14 cellular contexts compared by ENCODE assay signal in the genomic region with DNA sequence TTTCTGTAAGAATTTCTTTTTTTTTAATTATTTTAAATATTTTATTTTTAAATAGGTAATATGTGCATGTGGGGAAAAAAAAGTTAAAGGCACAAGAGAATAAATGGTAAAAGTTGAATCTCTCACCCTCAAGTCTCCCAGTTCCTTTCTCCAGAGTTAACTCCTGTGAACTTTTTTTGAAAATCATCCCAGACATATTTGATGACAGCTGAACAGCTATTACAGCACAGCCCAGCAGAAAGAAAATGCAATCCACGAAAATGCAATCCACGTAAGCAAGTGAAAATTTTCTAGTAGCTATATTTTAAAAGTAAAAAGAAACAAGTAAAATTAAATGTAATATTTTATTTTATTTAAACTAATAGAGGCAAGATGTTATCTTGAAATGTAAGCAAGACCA.
A peak's percentile ranks its signal among the peaks of the same experiment; 100 is the strongest.
DNase-seq lines count a peak whose midpoint lies in the region; ATAC-seq and TF ChIP-seq lines count a peak whose summit lies in the region.
"Had no signal": no experiment of that assay in that cellular context is flagged by ENCODE, and none has a peak within 500 bp of the region (broad histone marks: within the 10 kb centered on the region; RNA-seq: fewer than 3 reads in every experiment).

No MANE protein-coding gene starts in this region.

- H3K36me3 ChIP-seq in psoas muscle (ENCODE audit: insufficient read depth in 1 of 2, low read depth in 1 of 2) = no peaks in the 10 kb centered on the region
- H3K36me3 ChIP-seq: BLaER1 treated with 17β-estradiol and CSF1 and Interleukin-3, amounts not matched to agents 10 nM and 100 nM had no signal

- 15 to 23% (median 22%) methylated on average over 2 of the region's 2 CpGs for WGBS in psoas muscle, 3 donors

- no peaks in the 10 kb centered on the region for H3K9me3 ChIP-seq in psoas muscle

- CTCF ChIA-PET in HEK293T (lab: Yijun Ruan, JAX) = no interaction called here

- intact Hi-C loops in psoas muscle (cut with DNase I) = no loop called here

- no peaks in the 10 kb centered on the region for H3K27me3 ChIP-seq in psoas muscle (ENCODE audit: insufficient read depth in 3 of 3, low read length in 2 of 3)
- H3K27me3 ChIP-seq: BLaER1 treated with 17β-estradiol and CSF1 and Interleukin-3, amounts not matched to agents 10 nM and 100 nM had no signal

- H3K4me3 ChIP-seq in AG10803 (ENCODE audit: low read length) (no peak overlapping the region), psoas muscle (peak overlapping the region; percentile 0)
- H3K4me3 ChIP-seq: BLaER1 treated with 17β-estradiol and CSF1 and Interleukin-3, amounts not matched to agents 10 nM and 100 nM had no signal

- H3K27ac ChIP-seq in psoas muscle = no peak overlapping the region
- H3K27ac ChIP-seq: 22Rv1; BLaER1 treated with 17β-estradiol and CSF1 and Interleukin-3, amounts not matched to agents 10 nM and 100 nM had no signal

- TF ChIP-seq CTCF in AG10803 (conservative IDR thresholded peaks at IDR 0.05; ENCODE audit: low read length) (no peak), psoas muscle (IDR thresholded peaks at IDR 0.05) (no peak)

- POLR2A ChIA-PET in HEK293T (lab: Yijun Ruan, JAX) = no interaction called here

- DNase-seq in AG10803 (ENCODE audit: low read depth) (peak; percentile 60), amniotic epithelial cell (ENCODE audit: low read depth) (peak; percentile 37), fibroblast of peridontal ligament (ENCODE audit: extremely low read depth) (peak; percentile 51), psoas muscle (no peak), globus pallidus (ENCODE audit: low spot score) (no peak), HEK293T (ENCODE audit: extremely low spot score) (no peak), NCI-H1417 (lab: John Stamatoyannopoulos, UW) (no peak)
- DNase-seq in effector CD8-positive, alpha-beta T cell (lab: John Stamatoyannopoulos, UW) = no peak
- DNase-seq: CD4-positive, CD25-positive, alpha-beta regulatory T cell; DMS53; GF-D8 had no signal

- ATAC-seq in psoas muscle = peak in 3 of 4 donors; percentile 60 to 77 (median 67)
- ATAC-seq: HCT116 had no signal

- H3K4me1 ChIP-seq in psoas muscle = peaks cover 6% of the 10 kb centered on the region

TF ChIP-seq in HEK293T, 16 proteins besides CTCF, POLR2A, EP300 and RAD21:
- TF ChIP-seq ZNF384 (IDR thresholded peaks at IDR 0.05) (no peak), HDGF (IDR thresholded peaks at IDR 0.05; ENCODE audit: borderline replicate concordance) (no peak), TARDBP (IDR thresholded peaks at IDR 0.05) (no peak), SUZ12 (IDR thresholded peaks at IDR 0.05) (no peak), PKNOX1 (IDR thresholded peaks at IDR 0.05) (no peak), ELF4 (IDR thresholded peaks at IDR 0.05) (no peak), FOXA1 (IDR thresholded peaks at IDR 0.05) (no peak), SP1 (IDR thresholded peaks at IDR 0.05) (no peak), FOXK2 (IDR thresholded peaks at IDR 0.05) (no peak), CTBP1 (IDR thresholded peaks at IDR 0.05; ENCODE audit: borderline replicate concordance) (no peak), L3MBTL2 (conservative IDR thresholded peaks at IDR 0.05) (no peak), LEF1 (IDR thresholded peaks at IDR 0.05; ENCODE audit: borderline replicate concordance) (no peak), ARNT (IDR thresholded peaks at IDR 0.05) (no peak), BHLHE40 (IDR thresholded peaks at IDR 0.05; ENCODE audit: borderline replicate concordance) (no peak), FOXM1 (IDR thresholded peaks at IDR 0.05; ENCODE audit: borderline replicate concordance) (no peak), NFRKB (IDR thresholded peaks at IDR 0.05) (no peak)

Comparison
In these comparisons a context has a peak if more than half of its experiments do, and no peak if none do; other contexts are left out.
1. DNase-seq: peak in AG10803 (single experiment), amniotic epithelial cell (single experiment) and fibroblast of peridontal ligament (single experiment); none in psoas muscle (0 of 2), globus pallidus (single experiment), HEK293T (single experiment), effector CD8-positive, alpha-beta T cell (single experiment) and NCI-H1417 (0 of 3).